In the genomic region with DNA sequence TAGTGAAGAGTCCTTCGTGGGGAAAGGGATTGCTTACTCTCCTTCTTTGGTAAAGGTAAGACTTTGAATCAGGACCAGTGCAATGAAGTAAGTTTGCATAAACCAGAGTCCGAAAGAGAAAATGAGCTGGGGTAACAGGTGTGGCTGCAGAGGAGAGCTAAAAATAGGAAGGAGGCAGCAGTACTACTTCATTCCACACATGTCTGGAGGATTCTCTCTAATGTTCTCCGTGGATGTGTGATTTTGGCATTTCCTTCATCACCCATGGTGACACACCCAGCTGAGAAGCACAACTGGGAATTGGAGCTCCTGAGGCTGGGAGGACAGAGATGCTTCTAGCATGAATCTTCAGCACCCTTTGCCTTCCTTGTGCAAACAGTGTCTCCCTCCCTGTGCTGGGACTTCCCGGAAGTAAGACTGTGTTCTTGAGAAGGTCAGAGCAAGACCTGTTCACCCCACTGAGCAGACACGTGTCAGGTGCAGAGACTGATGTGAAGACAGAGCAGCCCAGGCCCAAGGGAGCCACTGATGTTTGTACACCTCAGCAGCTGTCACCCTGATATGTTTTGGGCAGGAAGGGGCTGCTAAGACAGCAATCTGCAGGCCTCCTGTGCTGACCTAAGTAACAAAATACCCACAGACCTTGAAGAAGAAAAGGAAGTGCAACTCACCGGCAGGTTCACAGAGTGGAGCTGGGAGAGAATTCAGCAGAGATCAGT, we compare ENCODE assay signal across 12 cellular contexts. TPM values are rescaled to one million over a fixed set of nuclear protein-coding genes. Genes with fewer than 3 reads are reported as not detected.
DNase-seq lines count a peak whose midpoint lies in the region; ATAC-seq lines count a peak whose summit lies in the region.
"Had no signal": no experiment of that assay in that cellular context is flagged by ENCODE, and none has a peak within 500 bp of the region (broad histone marks: within the 10 kb centered on the region; RNA-seq: fewer than 3 reads in every experiment).

No MANE protein-coding gene starts in this region.

- ATAC-seq in GM18909 (IDR thresholded peaks at IDR 0.05; ENCODE audit: poor library complexity, unreplicated experiment) = peak; percentile 92
- ATAC-seq in GM21737 (IDR thresholded peaks at IDR 0.05; ENCODE audit: unreplicated experiment) = peak; percentile 89
- peak; percentile 85 for ATAC-seq in HG03442 (IDR thresholded peaks at IDR 0.05; ENCODE audit: unreplicated experiment)
- ATAC-seq in naive thymus-derived CD4-positive, alpha-beta T cell = peak; percentile 54
- ATAC-seq: activated T-cell treated with anti-CD3 and anti-CD28 coated beads, Interleukin-2, amount 50 U/mL, for 4 hours had no signal

- H3K27ac ChIP-seq in naive thymus-derived CD4-positive, alpha-beta T cell (ENCODE audit: low read depth, low read length) = no peak overlapping the region
- H3K27ac ChIP-seq: prostate gland, SK-N-MC had no signal

- H3K4me3 ChIP-seq in naive thymus-derived CD4-positive, alpha-beta T cell (ENCODE audit: low read length) = no peak overlapping the region
- H3K4me3 ChIP-seq: prostate gland, SK-N-MC had no signal

- peaks cover 0 to 4% (median 0%) of the 10 kb centered on the region in 3 experiments for H3K9me3 ChIP-seq in naive thymus-derived CD4-positive, alpha-beta T cell (ENCODE audit: control insufficient read depth in 2 of 3, low read length in 3 of 3)
- H3K9me3 ChIP-seq: prostate gland had no signal

- peaks cover 7 to 39% (median 15%) of the 10 kb centered on the region in 5 donors for H3K27me3 Mint-ChIP-seq in naive thymus-derived CD4-positive, alpha-beta T cell

- intact Hi-C loops in naive thymus-derived CD4-positive, alpha-beta T cell (cut with micrococcal nuclease) = no loop called here

- H3K9me3 Mint-ChIP-seq in naive thymus-derived CD4-positive, alpha-beta T cell = peaks cover 0 to 10% (median 2%) of the 10 kb centered on the region in 11 donors
- H3K9me3 Mint-ChIP-seq: activated T-cell treated with anti-CD3 and anti-CD28 coated beads, Interleukin-2, amount 50 U/mL, for 4 hours had no signal

- H3K4me3 Mint-ChIP-seq in naive thymus-derived CD4-positive, alpha-beta T cell = no peak overlapping the region
- H3K4me3 Mint-ChIP-seq: activated T-cell treated with anti-CD3 and anti-CD28 coated beads, Interleukin-2, amount 50 U/mL, for 4 hours had no signal

- H3K27ac Mint-ChIP-seq in naive thymus-derived CD4-positive, alpha-beta T cell = no peak overlapping the region

- no peaks in the 10 kb centered on the region for H3K27me3 ChIP-seq in naive thymus-derived CD4-positive, alpha-beta T cell (ENCODE audit: control insufficient read depth in 2 of 2, insufficient read depth in 2 of 2, low read length in 2 of 2)

- POLR2A ChIA-PET in naive thymus-derived CD4-positive, alpha-beta T cell (lab: Charles Lee) = no interaction called here

- no peaks in the 10 kb centered on the region for H3K4me1 ChIP-seq in naive thymus-derived CD4-positive, alpha-beta T cell (ENCODE audit: control insufficient read depth in 2 of 2, insufficient read depth in 2 of 2, low read length in 2 of 2)
- H3K4me1 ChIP-seq: prostate gland had no signal

- CTCF ChIA-PET in naive thymus-derived CD4-positive, alpha-beta T cell (lab: Charles Lee) = no interaction called here

- peaks cover 0 to 2% (median 0%) of the 10 kb centered on the region in 7 donors for H3K4me1 Mint-ChIP-seq in naive thymus-derived CD4-positive, alpha-beta T cell

- peaks cover 0 to 4% (median 0%) of the 10 kb centered on the region in 5 donors for H3K36me3 Mint-ChIP-seq in naive thymus-derived CD4-positive, alpha-beta T cell

- DNase-seq in naive thymus-derived CD4-positive, alpha-beta T cell = no peak
- DNase-seq in iPS-NIHi7 (ENCODE audit: extremely low spot score) (no peak), RKO (ENCODE audit: low spot score) (no peak), mucosa of gallbladder (ENCODE audit: low spot score) (no peak)
- no peak for DNase-seq in stimulated activated CD4-positive, alpha-beta T cell treated with anti-CD3 and anti-CD28 coated beads, Interleukin-2, amount 100 ng/mL, for 24 hours
- DNase-seq: activated T-cell treated with anti-CD3 and anti-CD28 coated beads, Interleukin-2, amount 50 U/mL, for 4 hours had no signal

- H3K36me3 ChIP-seq in naive thymus-derived CD4-positive, alpha-beta T cell (ENCODE audit: control insufficient read depth in 2 of 3, insufficient read depth in 3 of 3, low read length in 3 of 3) = no peaks in the 10 kb centered on the region
- H3K36me3 ChIP-seq: prostate gland had no signal

RNA-seq across cellular contexts. Expression of a gene that starts 13.3 kb away (rescaled TPM):
- 10 to 100 TPM in 1 of 5 experiments, 1 to 10 TPM in 1, under 1 TPM in 2, not detected in 1; 0.57 to 10.7 (median 1.2) TPM for total RNA-seq in naive thymus-derived CD4-positive, alpha-beta T cell
- polyA plus RNA-seq in naive thymus-derived CD4-positive, alpha-beta T cell = under 1 TPM; 0.18 to 0.33 TPM
- total RNA-seq in mucosa of gallbladder = not detected
- total RNA-seq: dermis microvascular lymphatic vessel endothelial cell had no signal

RNA-seq across cellular contexts. Expression of a gene that starts 29.7 kb away (rescaled TPM):
- total RNA-seq in naive thymus-derived CD4-positive, alpha-beta T cell = 1 to 10 TPM in 1 of 5 experiments, under 1 TPM in 2, not detected in 2; 0.27 to 3.2 (median 0.64) TPM
- polyA plus RNA-seq in naive thymus-derived CD4-positive, alpha-beta T cell = under 1 TPM in 1 of 2 donors, not detected in 1; 0.09 TPM
- 0.09 TPM for total RNA-seq in mucosa of gallbladder
- total RNA-seq: dermis microvascular lymphatic vessel endothelial cell, prostate gland had no signal

RNA-seq across cellular contexts. Expression of a gene that starts 35.0 kb away (rescaled TPM):
- total RNA-seq in naive thymus-derived CD4-positive, alpha-beta T cell = not detected
- not detected for polyA plus RNA-seq in naive thymus-derived CD4-positive, alpha-beta T cell
- total RNA-seq in mucosa of gallbladder = not detected
- total RNA-seq: activated T-cell treated with anti-CD3 and anti-CD28 coated beads, Interleukin-2, amount 50 U/mL, for 4 hours; dermis microvascular lymphatic vessel endothelial cell; prostate gland had no signal
